9 cellular contexts compared by ENCODE assay signal in the genomic region with DNA sequence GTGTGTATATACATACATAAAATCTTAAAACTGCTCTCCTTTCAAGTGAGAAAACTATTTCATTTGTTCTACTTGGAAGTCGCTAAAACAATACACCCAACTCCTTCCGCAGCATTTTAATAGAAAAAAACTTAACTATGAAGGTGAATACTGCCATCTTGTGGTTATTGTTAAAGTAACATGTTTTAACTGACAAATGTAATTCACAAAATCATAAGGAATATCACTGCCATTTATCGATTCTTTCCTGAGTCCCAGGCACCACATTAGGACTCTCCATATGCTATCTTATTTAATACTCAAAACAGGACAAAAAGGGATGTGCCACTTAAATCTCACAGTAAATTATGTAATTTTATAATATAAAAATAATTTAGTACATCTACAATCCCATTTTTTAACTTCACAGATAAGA.
DNase-seq lines count a peak whose midpoint lies in the region; ATAC-seq, FAIRE-seq and TF ChIP-seq lines count a peak whose summit lies in the region.
"Had no signal": no experiment of that assay in that cellular context is flagged by ENCODE, and none has a peak within 500 bp of the region (broad histone marks: within the 10 kb centered on the region; RNA-seq: fewer than 3 reads in every experiment).

No MANE protein-coding gene starts in this region.

- DNase-seq in DMS153 treated with DMSO at 0.1 percent for 48 hours (lab: John Stamatoyannopoulos, UW; ENCODE audit: unreplicated experiment) (peak; percentile 39), NCI-H69 (lab: John Stamatoyannopoulos, UW) (peak; percentile 83), mucosa of descending colon (no peak)
- no peak for DNase-seq in activated CD4-positive, alpha-beta T cell treated with anti-CD3 and anti-CD28 coated beads for 48 hours

- no peaks in the 10 kb centered on the region for H3K4me1 ChIP-seq in mucosa of descending colon (ENCODE audit: low read depth)

- intact Hi-C loops in mucosa of descending colon (cut with DNase I, micrococcal nuclease): loop anchor here in 1 of 2 donors (10.0 kb wide), 1 partner anchor 1692 kb away; no protein-coding TSS in a partner anchor

- no peaks in the 10 kb centered on the region for H3K9me3 ChIP-seq in mucosa of descending colon
- H3K9me3 ChIP-seq: neutrophil had no signal

- no peaks in the 10 kb centered on the region for H3K36me3 ChIP-seq in mucosa of descending colon (ENCODE audit: low read depth)
- H3K36me3 ChIP-seq: neutrophil had no signal

- FAIRE-seq in colon (lab: Jason Lieb, UNC): peak; percentile 21

- ATAC-seq in HG02943 (IDR thresholded peaks at IDR 0.05; ENCODE audit: low read depth, unreplicated experiment) (peak; percentile 69), mucosa of descending colon (no peak), GM21723 (IDR thresholded peaks at IDR 0.05; ENCODE audit: unreplicated experiment) (no peak), GM21619 (IDR thresholded peaks at IDR 0.05; ENCODE audit: unreplicated experiment) (no peak)

- TF ChIP-seq CTCF in mucosa of descending colon (IDR thresholded peaks at IDR 0.05): peak; percentile 2

- no peak overlapping the region for H3K4me3 ChIP-seq in mucosa of descending colon

Comparison
In these comparisons a context has a peak if more than half of its experiments do, and no peak if none do; other contexts are left out.
1. DNase-seq: peak in DMS153 treated with DMSO at 0.1 percent for 48 hours (single experiment) and NCI-H69 (single experiment); none in mucosa of descending colon (0 of 3) and activated CD4-positive, alpha-beta T cell treated with anti-CD3 and anti-CD28 coated beads for 48 hours (single experiment).